In genomic region chr16:71443714-71444113, GRCh38 we compare ENCODE assay signal across 1 cellular context.
TF ChIP-seq lines count a peak whose summit lies in the region.

No MANE protein-coding gene starts in this region.

TF ChIP-seq in HepG2, 621 proteins besides CTCF, POLR2A, EP300 and RAD21:
- TF ChIP-seq TAF15 (IDR thresholded peaks at IDR 0.05; ENCODE audit: low read depth, low read length, poor library complexity, severe bottlenecking) (no peak), MNT (IDR thresholded peaks at IDR 0.05) (0 out of 2 replicates have a peak, but pooled peaks have one; percentile 3)
